Comparison of ENCODE assay signal across 1 cellular context in the genomic region with DNA sequence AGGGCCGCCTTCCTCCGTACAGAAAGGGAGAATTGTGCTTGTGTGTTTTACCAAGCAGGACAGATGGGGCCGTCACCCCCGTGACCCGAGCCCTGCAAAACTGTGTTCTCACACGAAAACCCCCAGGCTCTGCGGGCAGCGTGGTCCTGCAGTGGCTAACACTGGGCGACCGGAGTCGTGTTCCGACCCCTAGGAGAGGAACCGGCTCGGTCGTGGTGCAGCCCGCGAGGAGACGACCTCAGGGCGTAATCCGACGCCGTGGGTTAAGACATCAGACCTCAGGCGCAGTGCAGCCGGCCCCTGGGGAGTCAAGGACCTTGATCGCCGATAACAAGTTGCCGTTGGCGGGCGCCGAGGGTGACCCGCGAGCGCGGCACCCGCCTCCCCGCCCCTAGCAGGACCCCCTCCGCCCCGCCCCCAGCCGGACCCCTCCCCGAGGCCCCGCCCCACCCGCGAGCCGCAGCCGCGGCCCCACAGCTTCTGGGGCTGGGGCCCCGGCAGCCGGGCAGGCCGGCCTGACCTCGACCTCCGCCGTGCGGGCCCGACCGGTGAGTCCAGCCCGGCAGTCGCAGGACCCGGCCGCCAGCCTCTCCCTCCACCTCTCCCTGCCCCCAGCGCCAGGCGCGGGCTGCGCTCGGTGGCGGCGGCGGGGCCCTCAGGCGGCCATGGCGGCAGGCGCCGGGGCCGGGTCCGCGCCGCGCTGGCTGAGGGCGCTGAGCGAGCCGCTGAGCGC.
TF ChIP-seq lines count a peak whose summit lies in the region.

Gene CHPT1 (plus strand): TSS at position 444 of the 733 bp plus-strand sequence. CDS start 222 bp downstream, at position 666.

TF ChIP-seq in HepG2, 621 proteins besides CTCF, POLR2A, EP300 and RAD21 (continued from another document and continues in another):
- TF ChIP-seq ZNF660 (CRISPR knock-in tag; IDR thresholded peaks at IDR 0.05; ENCODE audit: borderline replicate concordance, low read depth) = no peak
- TF ChIP-seq ZBTB33 (CRISPR knock-in tag; IDR thresholded peaks at IDR 0.05) = no peak; the same call in 1 of the 2 replicates
- TF ChIP-seq ZNF549 (CRISPR knock-in tag; IDR thresholded peaks at IDR 0.05) = no peak
- no peak for TF ChIP-seq KLF11 (CRISPR knock-in tag; IDR thresholded peaks at IDR 0.05)
- TF ChIP-seq NFIC (IDR thresholded peaks at IDR 0.05; ENCODE audit: low read length) = no peak
- TF ChIP-seq FOXA1 (IDR thresholded peaks at IDR 0.05) = no peak
- TF ChIP-seq FOXA1 (CRISPR knock-in tag; IDR thresholded peaks at IDR 0.05) = no peak
- TF ChIP-seq ZNF180 (CRISPR knock-in tag; IDR thresholded peaks at IDR 0.05; ENCODE audit: borderline replicate concordance, low read depth) = no peak
- TF ChIP-seq ZNF333 (CRISPR knock-in tag; IDR thresholded peaks at IDR 0.05; ENCODE audit: borderline replicate concordance) = peak; percentile 52; the same call in 1 of the 2 replicates
- TF ChIP-seq ARID3A (IDR thresholded peaks at IDR 0.05; ENCODE audit: low read depth, low read length) = no peak
- TF ChIP-seq MBNL3 (CRISPR knock-in tag; conservative IDR thresholded peaks at IDR 0.05) = no peak
- TF ChIP-seq DPF2 (CRISPR knock-in tag; IDR thresholded peaks at IDR 0.05; ENCODE audit: borderline replicate concordance, low read depth) = no peak
- no peak for TF ChIP-seq PHB2 (IDR thresholded peaks at IDR 0.05; ENCODE audit: partially characterized antibody)
- no peak for TF ChIP-seq ZNF652 (CRISPR knock-in tag; IDR thresholded peaks at IDR 0.05; ENCODE audit: borderline replicate concordance, low read depth)
- 0 out of 2 replicates have a peak, but pooled peaks have one; percentile 75 for TF ChIP-seq ZNF800 (CRISPR knock-in tag; IDR thresholded peaks at IDR 0.05)
- TF ChIP-seq SRSF4 (IDR thresholded peaks at IDR 0.05; ENCODE audit: low read depth, low read length, poor library complexity, severe bottlenecking) = no peak
- TF ChIP-seq ZNF83 (CRISPR knock-in tag; IDR thresholded peaks at IDR 0.05; ENCODE audit: borderline replicate concordance) = no peak
- TF ChIP-seq ZNF234 (CRISPR knock-in tag; conservative IDR thresholded peaks at IDR 0.05) = 0 out of 2 replicates have a peak, but pooled peaks have one; percentile 35
- TF ChIP-seq NFKB2 (CRISPR knock-in tag; IDR thresholded peaks at IDR 0.05; ENCODE audit: borderline replicate concordance) = 0 out of 2 replicates have a peak, but pooled peaks have one; percentile 38
- no peak for TF ChIP-seq ZNF343 (CRISPR knock-in tag; IDR thresholded peaks at IDR 0.05)
- no peak for TF ChIP-seq ZBTB10 (CRISPR knock-in tag; IDR thresholded peaks at IDR 0.05; ENCODE audit: borderline replicate concordance)
- TF ChIP-seq NCOA2 (CRISPR knock-in tag; IDR thresholded peaks at IDR 0.05) = peak; percentile 58; the same call in 1 of the 2 replicates
- no peak for TF ChIP-seq TCF7 (IDR thresholded peaks at IDR 0.05; ENCODE audit: low read depth)
- no peak for TF ChIP-seq ZNF773 (CRISPR knock-in tag; IDR thresholded peaks at IDR 0.05; ENCODE audit: borderline replicate concordance)
- no peak; the same call in 1 of the 2 replicates for TF ChIP-seq CSRNP2 (CRISPR knock-in tag; conservative IDR thresholded peaks at IDR 0.05; ENCODE audit: low read depth)
- no peak for TF ChIP-seq HNRNPH1 (optimal IDR thresholded peaks at IDR 0.05; ENCODE audit: low read depth, low read length)
- TF ChIP-seq REL (CRISPR knock-in tag; conservative IDR thresholded peaks at IDR 0.05) = peak; percentile 61; the same call in 1 of the 2 replicates
- TF ChIP-seq HIVEP1 (CRISPR knock-in tag; IDR thresholded peaks at IDR 0.05) = no peak
- TF ChIP-seq SMARCE1 (IDR thresholded peaks at IDR 0.05; ENCODE audit: borderline replicate concordance) = no peak
- TF ChIP-seq, protein P1, sequence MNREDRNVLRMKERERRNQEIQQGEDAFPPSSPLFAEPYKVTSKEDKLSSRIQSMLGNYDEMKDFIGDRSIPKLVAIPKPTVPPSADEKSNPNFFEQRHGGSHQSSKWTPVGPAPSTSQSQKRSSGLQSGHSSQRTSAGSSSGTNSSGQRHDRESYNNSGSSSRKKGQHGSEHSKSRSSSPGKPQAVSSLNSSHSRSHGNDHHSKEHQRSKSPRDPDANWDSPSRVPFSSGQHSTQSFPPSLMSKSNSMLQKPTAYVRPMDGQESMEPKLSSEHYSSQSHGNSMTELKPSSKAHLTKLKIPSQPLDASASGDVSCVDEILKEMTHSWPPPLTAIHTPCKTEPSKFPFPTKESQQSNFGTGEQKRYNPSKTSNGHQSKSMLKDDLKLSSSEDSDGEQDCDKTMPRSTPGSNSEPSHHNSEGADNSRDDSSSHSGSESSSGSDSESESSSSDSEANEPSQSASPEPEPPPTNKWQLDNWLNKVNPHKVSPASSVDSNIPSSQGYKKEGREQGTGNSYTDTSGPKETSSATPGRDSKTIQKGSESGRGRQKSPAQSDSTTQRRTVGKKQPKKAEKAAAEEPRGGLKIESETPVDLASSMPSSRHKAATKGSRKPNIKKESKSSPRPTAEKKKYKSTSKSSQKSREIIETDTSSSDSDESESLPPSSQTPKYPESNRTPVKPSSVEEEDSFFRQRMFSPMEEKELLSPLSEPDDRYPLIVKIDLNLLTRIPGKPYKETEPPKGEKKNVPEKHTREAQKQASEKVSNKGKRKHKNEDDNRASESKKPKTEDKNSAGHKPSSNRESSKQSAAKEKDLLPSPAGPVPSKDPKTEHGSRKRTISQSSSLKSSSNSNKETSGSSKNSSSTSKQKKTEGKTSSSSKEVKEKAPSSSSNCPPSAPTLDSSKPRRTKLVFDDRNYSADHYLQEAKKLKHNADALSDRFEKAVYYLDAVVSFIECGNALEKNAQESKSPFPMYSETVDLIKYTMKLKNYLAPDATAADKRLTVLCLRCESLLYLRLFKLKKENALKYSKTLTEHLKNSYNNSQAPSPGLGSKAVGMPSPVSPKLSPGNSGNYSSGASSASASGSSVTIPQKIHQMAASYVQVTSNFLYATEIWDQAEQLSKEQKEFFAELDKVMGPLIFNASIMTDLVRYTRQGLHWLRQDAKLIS (CRISPR knock-in tag; IDR thresholded peaks at IDR 0.05) = peak; percentile 66; the same call in 1 of the 2 replicates
- TF ChIP-seq, protein P2, sequence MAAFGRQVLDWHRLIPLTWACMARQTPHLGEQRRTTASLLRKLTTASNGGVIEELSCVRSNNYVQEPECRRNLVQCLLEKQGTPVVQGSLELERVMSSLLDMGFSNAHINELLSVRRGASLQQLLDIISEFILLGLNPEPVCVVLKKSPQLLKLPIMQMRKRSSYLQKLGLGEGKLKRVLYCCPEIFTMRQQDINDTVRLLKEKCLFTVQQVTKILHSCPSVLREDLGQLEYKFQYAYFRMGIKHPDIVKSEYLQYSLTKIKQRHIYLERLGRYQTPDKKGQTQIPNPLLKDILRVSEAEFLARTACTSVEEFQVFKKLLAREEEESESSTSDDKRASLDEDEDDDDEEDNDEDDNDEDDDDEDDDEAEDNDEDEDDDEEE (CRISPR knock-in tag; IDR thresholded peaks at IDR 0.05) = no peak
- TF ChIP-seq JDP2 (CRISPR knock-in tag; IDR thresholded peaks at IDR 0.05; ENCODE audit: borderline replicate concordance) = no peak; the same call in 1 of the 2 replicates
- peak; percentile 42 for TF ChIP-seq ASH2L (IDR thresholded peaks at IDR 0.05; ENCODE audit: insufficient read length, low read depth, low read length)
- TF ChIP-seq FOXM1 (CRISPR knock-in tag; IDR thresholded peaks at IDR 0.05) = no peak
- TF ChIP-seq FOXP1 (IDR thresholded peaks at IDR 0.05) = no peak
- TF ChIP-seq FOXP1 (CRISPR knock-in tag; IDR thresholded peaks at IDR 0.05) = no peak
- peak; percentile 13; the same call in 1 of the 2 replicates for TF ChIP-seq ZSCAN31 (CRISPR knock-in tag; IDR thresholded peaks at IDR 0.05; ENCODE audit: low read depth)
- TF ChIP-seq, protein P3, sequence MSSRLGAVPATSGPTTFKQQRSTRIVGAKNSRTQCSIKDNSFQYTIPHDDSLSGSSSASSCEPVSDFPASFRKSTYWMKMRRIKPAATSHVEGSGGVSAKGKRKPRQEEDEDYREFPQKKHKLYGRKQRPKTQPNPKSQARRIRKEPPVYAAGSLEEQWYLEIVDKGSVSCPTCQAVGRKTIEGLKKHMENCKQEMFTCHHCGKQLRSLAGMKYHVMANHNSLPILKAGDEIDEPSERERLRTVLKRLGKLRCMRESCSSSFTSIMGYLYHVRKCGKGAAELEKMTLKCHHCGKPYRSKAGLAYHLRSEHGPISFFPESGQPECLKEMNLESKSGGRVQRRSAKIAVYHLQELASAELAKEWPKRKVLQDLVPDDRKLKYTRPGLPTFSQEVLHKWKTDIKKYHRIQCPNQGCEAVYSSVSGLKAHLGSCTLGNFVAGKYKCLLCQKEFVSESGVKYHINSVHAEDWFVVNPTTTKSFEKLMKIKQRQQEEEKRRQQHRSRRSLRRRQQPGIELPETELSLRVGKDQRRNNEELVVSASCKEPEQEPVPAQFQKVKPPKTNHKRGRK (CRISPR knock-in tag; IDR thresholded peaks at IDR 0.05) = no peak
- TF ChIP-seq ZNF430 (CRISPR knock-in tag; IDR thresholded peaks at IDR 0.05) = peak; percentile 58; the same call in 1 of the 2 replicates
- TF ChIP-seq, protein P4, sequence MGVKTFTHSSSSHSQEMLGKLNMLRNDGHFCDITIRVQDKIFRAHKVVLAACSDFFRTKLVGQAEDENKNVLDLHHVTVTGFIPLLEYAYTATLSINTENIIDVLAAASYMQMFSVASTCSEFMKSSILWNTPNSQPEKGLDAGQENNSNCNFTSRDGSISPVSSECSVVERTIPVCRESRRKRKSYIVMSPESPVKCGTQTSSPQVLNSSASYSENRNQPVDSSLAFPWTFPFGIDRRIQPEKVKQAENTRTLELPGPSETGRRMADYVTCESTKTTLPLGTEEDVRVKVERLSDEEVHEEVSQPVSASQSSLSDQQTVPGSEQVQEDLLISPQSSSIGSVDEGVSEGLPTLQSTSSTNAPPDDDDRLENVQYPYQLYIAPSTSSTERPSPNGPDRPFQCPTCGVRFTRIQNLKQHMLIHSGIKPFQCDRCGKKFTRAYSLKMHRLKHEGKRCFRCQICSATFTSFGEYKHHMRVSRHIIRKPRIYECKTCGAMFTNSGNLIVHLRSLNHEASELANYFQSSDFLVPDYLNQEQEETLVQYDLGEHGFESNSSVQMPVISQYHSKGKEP (CRISPR knock-in tag; IDR thresholded peaks at IDR 0.05) = no peak
